Comparison of ENCODE assay signal across 8 cellular contexts in genomic region chr20:64063389-64064144, GRCh38. TPM values are rescaled to one million over a fixed set of nuclear protein-coding genes. Genes with fewer than 3 reads are reported as not detected.
DNase-seq lines count a peak whose midpoint lies in the region; ATAC-seq and TF ChIP-seq lines count a peak whose summit lies in the region.

No MANE protein-coding gene starts in this region.

- H3K27me3 Mint-ChIP-seq in Calu3 (ENCODE audit: unreplicated experiment): no peaks in the 10 kb centered on the region

- peaks cover 28% of the 10 kb centered on the region for H3K4me1 ChIP-seq in body of pancreas
- peaks cover 27% of the 10 kb centered on the region for H3K4me1 ChIP-seq in thymus (ENCODE audit: control insufficient read depth, insufficient read depth, low read length)

- WGBS in body of pancreas, 2 donors: 4 to 5% methylated on average over 28 to 51 of the region's 51 CpGs
- WGBS in lower leg skin, 2 donors: 1 to 2% methylated on average over 32 to 44 of the region's 51 CpGs
- 6% methylated on average over 51 of the region's 51 CpGs for WGBS in thymus

- intact Hi-C loops in Calu3 (cut with micrococcal nuclease; ENCODE audit: unreplicated experiment): no loop called here
- intact Hi-C loops in body of pancreas (cut with DNase I): no loop called here
- intact Hi-C loops in lower leg skin (cut with DNase I; ENCODE audit: low total_unique reads): no loop called here

- H3K9me3 ChIP-seq in KOPT-K1 (ENCODE audit: insufficient read depth, low read length, poor library complexity, severe bottlenecking) (no peaks in the 10 kb centered on the region), body of pancreas (no peaks in the 10 kb centered on the region), thymus (ENCODE audit: control insufficient read depth) (peaks cover 2% of the 10 kb centered on the region)

- TF ChIP-seq CTCF in Calu3 (IDR thresholded peaks at IDR 0.05; ENCODE audit: unreplicated experiment) (no peak), body of pancreas (IDR thresholded peaks at IDR 0.05) (no peak), lower leg skin (IDR thresholded peaks at IDR 0.05) (no peak)

- H3K27me3 ChIP-seq in body of pancreas (no peaks in the 10 kb centered on the region), thymus (ENCODE audit: control insufficient read depth, insufficient read depth) (no peaks in the 10 kb centered on the region)

- peaks cover 50% of the 10 kb centered on the region for H3K4me1 Mint-ChIP-seq in Calu3 (ENCODE audit: low read depth, unreplicated experiment)

- CTCF ChIA-PET in Calu3 (lab: Charles Lee): interaction anchor here (1.0 to 1.6 kb wide), 5 partner anchors 10 to 25 kb away, joined by 3 to 7 read pairs (median 6); partner anchors contain the start of gene LKAAEAR1

- peak overlapping the region; percentile 24 for H3K27ac Mint-ChIP-seq in Calu3 (ENCODE audit: unreplicated experiment)

- H3K9me3 Mint-ChIP-seq in Calu3 (ENCODE audit: low read depth, unreplicated experiment): no peaks in the 10 kb centered on the region

- H3K36me3 ChIP-seq in KOPT-K1 (ENCODE audit: insufficient read depth, low read length): no peaks in the 10 kb centered on the region
- no peaks in the 10 kb centered on the region for H3K36me3 ChIP-seq in body of pancreas (replicated peaks in 1 of 2; ENCODE audit: insufficient read depth in 1 of 2, low read depth in 2 of 2)
- no peaks in the 10 kb centered on the region for H3K36me3 ChIP-seq in thymus (ENCODE audit: control insufficient read depth, insufficient read depth)

- H3K36me3 Mint-ChIP-seq in Calu3 (ENCODE audit: insufficient read depth, unreplicated experiment): peaks cover 50% of the 10 kb centered on the region

- peak overlapping the region; percentile 70 to 81 for H3K4me3 ChIP-seq in body of pancreas
- peak overlapping the region; percentile 61 for H3K4me3 ChIP-seq in lower leg skin (ENCODE audit: low read depth, poor library complexity, severe bottlenecking)
- H3K4me3 ChIP-seq in thymus (ENCODE audit: low read length): peak overlapping the region; percentile 79

- TF ChIP-seq POLR2A in body of pancreas (IDR thresholded peaks at IDR 0.05) (no peak), lower leg skin (IDR thresholded peaks at IDR 0.05) (no peak)

- TSS peak; percentile 87 for BruUV-seq in Calu3 (replicated peaks; lab: Mats Ljungman, UMichigan)

- H3K4me3 Mint-ChIP-seq in Calu3 (ENCODE audit: low read depth, unreplicated experiment): peak overlapping the region; percentile 72

- ATAC-seq in body of pancreas (peak; percentile 8), GM21737 (IDR thresholded peaks at IDR 0.05; ENCODE audit: unreplicated experiment) (no peak)

- H3K27ac ChIP-seq in KOPT-K1 (ENCODE audit: low read depth, low read length, poor library complexity, severe bottlenecking) (peak overlapping the region; percentile 58), body of pancreas (peak overlapping the region in 3 of 4 donors; percentile 68 to 87 (median 82)), thymus (ENCODE audit: low read depth) (no peak overlapping the region)

- DNase-seq in Calu3: peak; percentile 56
- DNase-seq in body of pancreas: peak in 1 of 4 donors; percentile 42
- no peak for DNase-seq in lower leg skin (ENCODE audit: low spot score in 2 of 2)
- no peak for DNase-seq in NCI-H2107 treated with DMSO at 0.1 percent for 48 hours (lab: John Stamatoyannopoulos, UW; ENCODE audit: unreplicated experiment)
- no peak for DNase-seq in NCI-H1092 treated with DMSO at 0.1 percent for 48 hours (lab: John Stamatoyannopoulos, UW)

RNA-seq across cellular contexts. Expression of gene TCEA2, which starts 0.6 kb away (rescaled TPM):
- total RNA-seq in Calu3 (2022) (39.9 and 43.7 TPM in 2 replicates), body of pancreas (10 to 100 TPM; 16.6 to 17.5 TPM), lower leg skin (10 to 100 TPM; 16.5 to 52.3 (median 22.8) TPM)
- 53.2 TPM for polyA plus RNA-seq in thymus

RNA-seq across cellular contexts. Expression of gene SOX18, which starts 14.1 kb away (rescaled TPM):
- total RNA-seq in Calu3 (2022) (not detected in 2 replicates), body of pancreas (10 to 100 TPM in 1 of 2 donors, 1 to 10 TPM in 1; 6.5 to 17.1 TPM), lower leg skin (1 to 10 TPM; 1.1 to 7.3 (median 4.3) TPM)
- 17.2 TPM for polyA plus RNA-seq in thymus

RNA-seq across cellular contexts. Expression of gene RGS19, which starts 15.8 kb away (rescaled TPM):
- total RNA-seq in Calu3 (2022) (17.2 and 17.8 TPM in 2 replicates), body of pancreas (10 to 100 TPM in 1 of 2 donors, 1 to 10 TPM in 1; 9.1 to 14.5 TPM), lower leg skin (10 to 100 TPM; 10.4 to 26.4 (median 16.6) TPM)
- polyA plus RNA-seq in thymus: 27.2 TPM

RNA-seq across cellular contexts. Expression of gene OPRL1, which starts 16.3 kb away (rescaled TPM):
- total RNA-seq in Calu3 (2022) (0.17 and 0.33 TPM in 2 replicates), body of pancreas (1 to 10 TPM; 1.0 to 2.6 TPM), lower leg skin (under 1 TPM; 0.15 to 0.88 (median 0.28) TPM)
- 1.1 TPM for polyA plus RNA-seq in thymus

RNA-seq across cellular contexts. Expression of gene LKAAEAR1, which starts 20.6 kb away (rescaled TPM):
- total RNA-seq in Calu3 (2022): not detected in 2 replicates
- total RNA-seq in body of pancreas: 1 to 10 TPM in 1 of 2 donors, not detected in 1; 3.9 TPM
- total RNA-seq in lower leg skin: under 1 TPM in 1 of 4 donors, not detected in 3; 0.91 TPM
- 0.14 TPM for polyA plus RNA-seq in thymus
